In genomic region chr2:97826448-97826847, GRCh38 we compare ENCODE assay signal across 8 cellular contexts.
DNase-seq lines count a peak whose midpoint lies in the region; ATAC-seq and TF ChIP-seq lines count a peak whose summit lies in the region.
"Not testable (repeated sequence)": the region's sequence is repeated elsewhere in the genome, so short reads cannot be mapped to it uniquely, and the experiment has no call there.

No MANE protein-coding gene starts in this region.

- POLR2A ChIA-PET in activated B cell treated with CpG ODN at 0.5 μM for 24 hours (lab: Charles Lee), result not testable (repeated sequence)

- DNase-seq in CD1c-positive myeloid dendritic cell (ENCODE audit: extremely low spot score) (peak; percentile 9), HL-60 (ENCODE audit: low read depth in 1 of 2, low spot score in 1 of 2) (peak; percentile 27 to 73), NOMO-1 (lab: John Stamatoyannopoulos, UW; ENCODE audit: unreplicated experiment in 2 of 2) (peak; percentile 21 to 76), SKM-1 treated with dmso at 0.1 percent for 144 hours (lab: John Stamatoyannopoulos, UW; ENCODE audit: unreplicated experiment) (peak; percentile 10)
- DNase-seq in activated B cell treated with CpG ODN at 0.5 μM for 24 hours; activated T-helper 2 cell treated with anti-CD3 and anti-CD28 coated beads, Interferon-gamma antibody, Interleukin-2, Interleukin-4, amounts not matched to agents 10 μg/mL and 5 μg/mL and 100 μg/mL, durations not matched to agents 14 hours and 24 hours and 36 hours (ENCODE audit: low spot score): not testable (repeated sequence)

- peaks cover 28% of the 10 kb centered on the region for H3K4me1 Mint-ChIP-seq in activated B cell treated with CpG ODN at 0.5 μM for 24 hours
- not testable (repeated sequence) for H3K4me1 Mint-ChIP-seq in activated T-helper 2 cell treated with anti-CD3 and anti-CD28 coated beads, Interferon-gamma antibody, Interleukin-2, Interleukin-4, amounts not matched to agents 10 μg/mL and 5 μg/mL and 100 μg/mL, durations not matched to agents 14 hours and 24 hours and 36 hours (ENCODE audit: low read depth)
- peaks cover 14% of the 10 kb centered on the region for H3K4me1 Mint-ChIP-seq in dendritic cell treated with granulocyte-macrophage colony-stimulating factor and Interleukin-4, amounts not matched to agents 40 ng/mL and 50 ng/mL, for 4 days (ENCODE audit: low read depth)

- peaks cover 11% of the 10 kb centered on the region for H3K36me3 ChIP-seq in neutrophil

- peak overlapping the region; percentile 29 for H3K4me3 Mint-ChIP-seq in activated B cell treated with CpG ODN at 0.5 μM for 24 hours
- not testable (repeated sequence) for H3K4me3 Mint-ChIP-seq in activated T-helper 2 cell treated with anti-CD3 and anti-CD28 coated beads, Interferon-gamma antibody, Interleukin-2, Interleukin-4, amounts not matched to agents 10 μg/mL and 5 μg/mL and 100 μg/mL, durations not matched to agents 14 hours and 24 hours and 36 hours (ENCODE audit: low read depth); dendritic cell treated with granulocyte-macrophage colony-stimulating factor and Interleukin-4, amounts not matched to agents 40 ng/mL and 50 ng/mL, for 4 days

- not testable (repeated sequence) for H3K27me3 Mint-ChIP-seq in activated B cell treated with CpG ODN at 0.5 μM for 24 hours; activated T-helper 2 cell treated with anti-CD3 and anti-CD28 coated beads, Interferon-gamma antibody, Interleukin-2, Interleukin-4, amounts not matched to agents 10 μg/mL and 5 μg/mL and 100 μg/mL, durations not matched to agents 14 hours and 24 hours and 36 hours (ENCODE audit: low read depth); dendritic cell treated with granulocyte-macrophage colony-stimulating factor and Interleukin-4, amounts not matched to agents 40 ng/mL and 50 ng/mL, for 4 days

- not testable (repeated sequence) for H3K27me3 ChIP-seq in HL-60 (ENCODE audit: insufficient read depth, poor library complexity, severe bottlenecking); neutrophil

- H3K4me3 ChIP-seq in HL-60 (replicated peaks; ENCODE audit: insufficient read depth, low read length); neutrophil (ENCODE audit: low read depth in 1 of 2, low read length in 1 of 2): not testable (repeated sequence)

- ATAC-seq in activated B cell treated with CpG ODN at 0.5 μM for 24 hours (ENCODE audit: low read depth), result not testable (repeated sequence)

- peaks cover 81% of the 10 kb centered on the region for H3K36me3 Mint-ChIP-seq in activated B cell treated with CpG ODN at 0.5 μM for 24 hours (ENCODE audit: low read depth)
- peaks cover 50% of the 10 kb centered on the region for H3K36me3 Mint-ChIP-seq in activated T-helper 2 cell treated with anti-CD3 and anti-CD28 coated beads, Interferon-gamma antibody, Interleukin-2, Interleukin-4, amounts not matched to agents 10 μg/mL and 5 μg/mL and 100 μg/mL, durations not matched to agents 14 hours and 24 hours and 36 hours (ENCODE audit: low read depth)
- H3K36me3 Mint-ChIP-seq in dendritic cell treated with granulocyte-macrophage colony-stimulating factor and Interleukin-4, amounts not matched to agents 40 ng/mL and 50 ng/mL, for 4 days (ENCODE audit: low read depth), result peaks cover 68% of the 10 kb centered on the region

- H3K27ac Mint-ChIP-seq in activated B cell treated with CpG ODN at 0.5 μM for 24 hours, result peak overlapping the region; percentile 82
- peak overlapping the region; percentile 10 for H3K27ac Mint-ChIP-seq in activated T-helper 2 cell treated with anti-CD3 and anti-CD28 coated beads, Interferon-gamma antibody, Interleukin-2, Interleukin-4, amounts not matched to agents 10 μg/mL and 5 μg/mL and 100 μg/mL, durations not matched to agents 14 hours and 24 hours and 36 hours
- H3K27ac Mint-ChIP-seq in dendritic cell treated with granulocyte-macrophage colony-stimulating factor and Interleukin-4, amounts not matched to agents 40 ng/mL and 50 ng/mL, for 4 days, result peak overlapping the region; percentile 9

- H3K4me1 ChIP-seq in neutrophil (ENCODE audit: control insufficient read depth in 1 of 2, insufficient read depth in 1 of 2, low read depth in 1 of 2, low read length in 1 of 2), result peaks cover 14% of the 10 kb centered on the region in 2 experiments

- intact Hi-C loops in activated B cell treated with CpG ODN at 0.5 μM for 24 hours (cut with micrococcal nuclease); activated T-helper 2 cell treated with anti-CD3 and anti-CD28 coated beads, Interferon-gamma antibody, Interleukin-2, Interleukin-4, amounts not matched to agents 10 μg/mL and 5 μg/mL and 100 μg/mL, durations not matched to agents 14 hours and 24 hours and 36 hours (cut with micrococcal nuclease); dendritic cell treated with granulocyte-macrophage colony-stimulating factor and Interleukin-4, amounts not matched to agents 40 ng/mL and 50 ng/mL, for 4 days (cut with micrococcal nuclease): not testable (repeated sequence)

- not testable (repeated sequence) for H3K9me3 Mint-ChIP-seq in activated B cell treated with CpG ODN at 0.5 μM for 24 hours; activated T-helper 2 cell treated with anti-CD3 and anti-CD28 coated beads, Interferon-gamma antibody, Interleukin-2, Interleukin-4, amounts not matched to agents 10 μg/mL and 5 μg/mL and 100 μg/mL, durations not matched to agents 14 hours and 24 hours and 36 hours
- H3K9me3 Mint-ChIP-seq in dendritic cell treated with granulocyte-macrophage colony-stimulating factor and Interleukin-4, amounts not matched to agents 40 ng/mL and 50 ng/mL, for 4 days, result peaks cover 12% of the 10 kb centered on the region

- H3K27ac ChIP-seq in HL-60 (replicated peaks), result peak overlapping the region; percentile 5
- H3K27ac ChIP-seq in neutrophil, result peak overlapping the region; percentile 77

- not testable (repeated sequence) for TF ChIP-seq CTCF in HL-60 (IDR thresholded peaks at IDR 0.05; ENCODE audit: insufficient read depth, low read length); activated B cell treated with CpG ODN at 0.5 μM for 24 hours (IDR thresholded peaks at IDR 0.05); neutrophil (IDR thresholded peaks at IDR 0.05)

- not testable (repeated sequence) for H3K9me3 ChIP-seq in neutrophil

- CTCF ChIA-PET in activated B cell treated with CpG ODN at 0.5 μM for 24 hours (lab: Charles Lee), result not testable (repeated sequence)

Comparison
In these comparisons a context has a peak if more than half of its experiments do, and no peak if none do; other contexts are left out.
1. H3K27ac Mint-ChIP-seq: peak in every context shown above with its lines; median percentile 82 in activated B cell treated with CpG ODN at 0.5 μM for 24 hours; 10 in activated T-helper 2 cell treated with anti-CD3 and anti-CD28 coated beads, Interferon-gamma antibody, Interleukin-2, Interleukin-4, amounts not matched to agents 10 μg/mL and 5 μg/mL and 100 μg/mL, durations not matched to agents 14 hours and 24 hours and 36 hours; 9 in dendritic cell treated with granulocyte-macrophage colony-stimulating factor and Interleukin-4, amounts not matched to agents 40 ng/mL and 50 ng/mL, for 4 days.